8 cellular contexts compared by ENCODE assay signal in genomic region chr4:74675673-74676279, GRCh38.
DNase-seq lines count a peak whose midpoint lies in the region; ATAC-seq and TF ChIP-seq lines count a peak whose summit lies in the region.

No MANE protein-coding gene starts in this region.

- peak; percentile 55 to 85 for DNase-seq in cardiac muscle cell (ENCODE audit: low read depth in 1 of 2, low spot score in 1 of 2)
- no peak for DNase-seq in Right ventricle myocardium inferior (ENCODE audit: missing footprints)
- peak; percentile 48 for DNase-seq in HCEC 1CT
- DNase-seq in NCI-H146 (lab: John Stamatoyannopoulos, UW), result peak; percentile 13
- no peak for DNase-seq in WTC11 (ENCODE audit: low spot score)
- no peak for DNase-seq in right atrium auricular region (ENCODE audit: low spot score)
- DNase-seq in stomach, result no peak

- H3K9me3 Mint-ChIP-seq in WTC11, result no peaks in the 10 kb centered on the region

- H3K36me3 ChIP-seq in cardiac muscle cell, result no peaks in the 10 kb centered on the region
- H3K36me3 ChIP-seq in right atrium auricular region, result no peaks in the 10 kb centered on the region
- no peaks in the 10 kb centered on the region for H3K36me3 ChIP-seq in stomach

- CTCF ChIA-PET in WTC11 (lab: Charles Lee), result interaction anchor here (0.7 to 2.2 kb wide), 15 partner anchors 10 to 447 kb away, joined by 3 to 11 read pairs (median 4); no protein-coding TSS in a partner anchor

- ATAC-seq in Right ventricle myocardium inferior, result no peak
- peak; percentile 81 for ATAC-seq in WTC11
- ATAC-seq in GM21526 (IDR thresholded peaks at IDR 0.05; ENCODE audit: low FRiP score, unreplicated experiment), result no peak

- 4 to 13% (median 6%) methylated on average over 5 of the region's 5 CpGs for WGBS in stomach, 5 donors

- no peaks in the 10 kb centered on the region for H3K27me3 Mint-ChIP-seq in WTC11 (ENCODE audit: low read depth)

- H3K9me3 ChIP-seq in cardiac muscle cell (ENCODE audit: low read depth) (no peaks in the 10 kb centered on the region), right atrium auricular region (no peaks in the 10 kb centered on the region), stomach (no peaks in the 10 kb centered on the region)

- peak; percentile 84 for TF ChIP-seq CTCF in cardiac muscle cell (IDR thresholded peaks at IDR 0.05; ENCODE audit: low read depth, low read length)
- peak; percentile 37; the same call in 1 of the 2 replicates for TF ChIP-seq CTCF in WTC11 (IDR thresholded peaks at IDR 0.05)
- peak; percentile 49 to 74 for TF ChIP-seq CTCF in right atrium auricular region (IDR thresholded peaks at IDR 0.05)
- peak in 5 of 7 experiments; percentile 56 to 82 (median 69) for TF ChIP-seq CTCF in stomach (IDR thresholded peaks at IDR 0.05)

- H3K27ac Mint-ChIP-seq in WTC11, result no peak overlapping the region

- no peak for TF ChIP-seq EP300 in stomach (IDR thresholded peaks at IDR 0.05)

- intact Hi-C loops in Right ventricle myocardium inferior (cut with DNase I), result loop anchor here (2.0 kb wide), 1 partner anchor 299 kb away; no protein-coding TSS in a partner anchor
- intact Hi-C loops in stomach (cut with DNase I; ENCODE audit: low total_unique reads), result no loop called here

- POLR2A ChIA-PET in WTC11 (lab: Charles Lee), result no interaction called here

- TF ChIP-seq POLR2A in stomach (IDR thresholded peaks at IDR 0.05), result no peak

- no peak overlapping the region for H3K27ac ChIP-seq in cardiac muscle cell
- H3K27ac ChIP-seq in right atrium auricular region, result no peak overlapping the region
- no peak overlapping the region for H3K27ac ChIP-seq in stomach

- no peak overlapping the region for H3K4me3 Mint-ChIP-seq in WTC11

- no peaks in the 10 kb centered on the region for H3K36me3 Mint-ChIP-seq in WTC11

- H3K4me1 Mint-ChIP-seq in WTC11, result peaks cover 3% of the 10 kb centered on the region

- H3K27me3 ChIP-seq in cardiac muscle cell, result no peaks in the 10 kb centered on the region
- no peaks in the 10 kb centered on the region for H3K27me3 ChIP-seq in right atrium auricular region
- no peaks in the 10 kb centered on the region for H3K27me3 ChIP-seq in stomach

- H3K4me3 ChIP-seq in cardiac muscle cell (no peak overlapping the region), right atrium auricular region (no peak overlapping the region), stomach (no peak overlapping the region)

- H3K4me1 ChIP-seq in cardiac muscle cell (ENCODE audit: low read depth), result no peaks in the 10 kb centered on the region
- H3K4me1 ChIP-seq in right atrium auricular region, result peaks cover 0 to 5% of the 10 kb centered on the region in 2 donors
- peaks cover 0 to 6% (median 3%) of the 10 kb centered on the region in 4 donors for H3K4me1 ChIP-seq in stomach

TF ChIP-seq in WTC11, 78 proteins besides CTCF, POLR2A, EP300 and RAD21:
- TF ChIP-seq IRF1 (CRISPR knock-in tag; IDR thresholded peaks at IDR 0.05), result no peak
- no peak for TF ChIP-seq TEAD4 (CRISPR knock-in tag; IDR thresholded peaks at IDR 0.05)
TF ChIP-seq in WTC11: peak in this region for 0.

Comparison
In these comparisons a context has a peak if more than half of its experiments do, and no peak if none do; other contexts are left out.
1. DNase-seq: peak in cardiac muscle cell (2 of 2), HCEC 1CT (single experiment) and NCI-H146 (single experiment); none in Right ventricle myocardium inferior (single experiment), WTC11 (single experiment), right atrium auricular region (single experiment) and stomach (single experiment).
2. Peak in every context shown above with its lines, with median percentiles within 50 percentile points of each other: CTCF ChIP-seq.